9 cellular contexts compared by ENCODE assay signal in genomic region chr19:48364564-48365363, GRCh38. TPM values are rescaled to one million over a fixed set of nuclear protein-coding genes. Genes with fewer than 3 reads are reported as not detected.
A peak's percentile ranks its signal among the peaks of the same experiment; 100 is the strongest.
DNase-seq lines count a peak whose midpoint lies in the region; ATAC-seq and TF ChIP-seq lines count a peak whose summit lies in the region.
"Had no signal": no experiment of that assay in that cellular context is flagged by ENCODE, and none has a peak within 500 bp of the region (broad histone marks: within the 10 kb centered on the region; RNA-seq: fewer than 3 reads in every experiment).

No MANE protein-coding gene starts in this region.

- H3K4me3 Mint-ChIP-seq in CD4-positive, alpha-beta memory T cell: peak overlapping the region; percentile 48 to 96 (median 94)

- peaks cover 4 to 14% (median 5%) of the 10 kb centered on the region in 4 donors for H3K4me1 Mint-ChIP-seq in CD4-positive, alpha-beta memory T cell

- no peaks in the 10 kb centered on the region for H3K9me3 ChIP-seq in CD4-positive, alpha-beta memory T cell (ENCODE audit: control insufficient read depth in 1 of 2, low read length in 2 of 2)
- H3K9me3 ChIP-seq in OCI-LY3 (ENCODE audit: insufficient read depth, low read length): no peaks in the 10 kb centered on the region
- H3K9me3 ChIP-seq in endocrine pancreas (ENCODE audit: control insufficient read depth, low read length): no peaks in the 10 kb centered on the region
- H3K9me3 ChIP-seq in parathyroid adenoma (ENCODE audit: control insufficient read depth, low read length): no peaks in the 10 kb centered on the region

- no peak for DNase-seq in CD4-positive, alpha-beta memory T cell
- DNase-seq in NCI-H1092 (lab: John Stamatoyannopoulos, UW) (no peak), anterior cingulate cortex (lab: John Stamatoyannopoulos, UW) (no peak), Ammon's horn (ENCODE audit: low spot score) (no peak)

- peaks cover 4 to 5% of the 10 kb centered on the region in 2 donors for H3K36me3 Mint-ChIP-seq in CD4-positive, alpha-beta memory T cell

- H3K9me3 Mint-ChIP-seq in CD4-positive, alpha-beta memory T cell: no peaks in the 10 kb centered on the region

- TF ChIP-seq CTCF in OCI-LY3 (IDR thresholded peaks at IDR 0.05; ENCODE audit: low read depth, low read length) (no peak), parathyroid adenoma (IDR thresholded peaks at IDR 0.05) (no peak)

- peak overlapping the region; percentile 54 for H2AFZ ChIP-seq in OCI-LY3 (ENCODE audit: low read depth, low read length)
- H2AFZ ChIP-seq in parathyroid adenoma: peak overlapping the region; percentile 57

- no peaks in the 10 kb centered on the region for H3K27me3 ChIP-seq in CD4-positive, alpha-beta memory T cell (ENCODE audit: insufficient read depth, low read length)
- H3K27me3 ChIP-seq in OCI-LY3 (ENCODE audit: low read depth, low read length) (no peaks in the 10 kb centered on the region), endocrine pancreas (ENCODE audit: control insufficient read depth, insufficient read depth, low read length) (no peaks in the 10 kb centered on the region), parathyroid adenoma (ENCODE audit: control insufficient read depth, insufficient read depth, low read length) (no peaks in the 10 kb centered on the region)

- H3K79me2 ChIP-seq in OCI-LY3 (ENCODE audit: low read length) (no peaks in the 10 kb centered on the region), parathyroid adenoma (no peaks in the 10 kb centered on the region)

- intact Hi-C loops in CD4-positive, alpha-beta memory T cell (cut with micrococcal nuclease): loop anchor here (1.0 to 10.0 kb wide), 6 partner anchors 26 to 1510 kb away; partner anchors contain the start of genes AP2S1, DBP, GRWD1 and KDELR1

- CTCF ChIA-PET in CD4-positive, alpha-beta memory T cell (lab: Charles Lee; ENCODE audit: partially characterized antibody): interaction anchor here (0.9 to 2.4 kb wide), 9 partner anchors 10 to 50 kb away, joined by 3 to 21 read pairs (median 5); partner anchors contain the start of genes EMP3 and KDELR1

- H4K20me1 ChIP-seq in OCI-LY3 (ENCODE audit: insufficient read depth, low read length): no peaks in the 10 kb centered on the region

- ATAC-seq in GM21447 (IDR thresholded peaks at IDR 0.05; ENCODE audit: unreplicated experiment): no peak

- peak overlapping the region; percentile 87 to 98 (median 92) for H3K27ac Mint-ChIP-seq in CD4-positive, alpha-beta memory T cell

- no peaks in the 10 kb centered on the region for H3K36me3 ChIP-seq in CD4-positive, alpha-beta memory T cell (ENCODE audit: insufficient read depth, low read length)
- H3K36me3 ChIP-seq in OCI-LY3 (replicated peaks; ENCODE audit: low read depth, low read length): peaks cover 4% of the 10 kb centered on the region
- H3K36me3 ChIP-seq in endocrine pancreas (ENCODE audit: control insufficient read depth, insufficient read depth, low read length): no peaks in the 10 kb centered on the region
- H3K36me3 ChIP-seq in parathyroid adenoma (ENCODE audit: control insufficient read depth, insufficient read depth, low read length): no peaks in the 10 kb centered on the region

- peaks cover 17% of the 10 kb centered on the region for H3K4me1 ChIP-seq in CD4-positive, alpha-beta memory T cell (ENCODE audit: insufficient read depth, low read length)
- H3K4me1 ChIP-seq in OCI-LY3 (ENCODE audit: low read length) (peaks cover 13% of the 10 kb centered on the region), endocrine pancreas (ENCODE audit: control insufficient read depth, insufficient read depth, low read length) (no peaks in the 10 kb centered on the region), parathyroid adenoma (peaks cover 10% of the 10 kb centered on the region)

- H3K27ac ChIP-seq in CD4-positive, alpha-beta memory T cell (ENCODE audit: low read depth, low read length): peak overlapping the region; percentile 63
- H3K27ac ChIP-seq in OCI-LY3 (ENCODE audit: low read length) (peak overlapping the region; percentile 85), parathyroid adenoma (peak overlapping the region; percentile 93)

- peak overlapping the region; percentile 73 to 93 for H3K4me3 ChIP-seq in CD4-positive, alpha-beta memory T cell (ENCODE audit: low read length in 2 of 2)
- H3K4me3 ChIP-seq in OCI-LY3 (ENCODE audit: low read length): peak overlapping the region; percentile 84
- H3K4me3 ChIP-seq in endocrine pancreas (ENCODE audit: control insufficient read depth, insufficient read depth, low read length): peak overlapping the region; percentile 31
- H3K4me3 ChIP-seq in parathyroid adenoma (ENCODE audit: low read depth, low read length): peak overlapping the region; percentile 61

- POLR2A ChIA-PET in CD4-positive, alpha-beta memory T cell (lab: Charles Lee; ENCODE audit: partially characterized antibody): interaction anchor here (0.8 to 3.4 kb wide), 18 partner anchors 8 to 281 kb away, joined by 3 to 65 read pairs (median 4); partner anchors contain the start of genes CA11, CARD8, DBP and EMP3

- H3K4me2 ChIP-seq in OCI-LY3 (ENCODE audit: low read length) (peak overlapping the region; percentile 98), parathyroid adenoma (ENCODE audit: low read length) (peak overlapping the region; percentile 75)

- no peaks in the 10 kb centered on the region for H3K27me3 Mint-ChIP-seq in CD4-positive, alpha-beta memory T cell

- H3K9ac ChIP-seq in OCI-LY3 (ENCODE audit: low read length): peak overlapping the region; percentile 98
- peak overlapping the region; percentile 73 for H3K9ac ChIP-seq in endocrine pancreas (ENCODE audit: control insufficient read depth, insufficient read depth, low read length)
- H3K9ac ChIP-seq in parathyroid adenoma: no peak overlapping the region

RNA-seq across cellular contexts. Expression of gene SYNGR4, which starts 0.6 kb away (rescaled TPM):
- total RNA-seq in CD4-positive, alpha-beta memory T cell: not detected
- polyA plus RNA-seq in CD4-positive, alpha-beta memory T cell: not detected
- total RNA-seq: RPMI7951 had no signal

RNA-seq across cellular contexts. Expression of gene TMEM143, which starts 1.0 kb away (rescaled TPM):
- total RNA-seq in CD4-positive, alpha-beta memory T cell: 10 to 100 TPM; 27.6 to 31.8 TPM
- polyA plus RNA-seq in CD4-positive, alpha-beta memory T cell: 1 to 10 TPM; 3.8 to 8.2 TPM

RNA-seq across cellular contexts. Expression of gene KDELR1, which starts 26.6 kb away (rescaled TPM):
- 10 to 100 TPM; 58.8 to 63.2 TPM for total RNA-seq in CD4-positive, alpha-beta memory T cell
- 10 to 100 TPM; 17.7 to 28.8 TPM for polyA plus RNA-seq in CD4-positive, alpha-beta memory T cell

RNA-seq across cellular contexts. Expression of gene GRIN2D, which starts 28.7 kb away (rescaled TPM):
- under 1 TPM; 0.14 to 0.17 TPM for total RNA-seq in CD4-positive, alpha-beta memory T cell
- not detected for polyA plus RNA-seq in CD4-positive, alpha-beta memory T cell

RNA-seq across cellular contexts. Expression of gene EMP3, which starts 39.4 kb away (rescaled TPM):
- 100 to 1,000 TPM; 293 to 294 TPM for total RNA-seq in CD4-positive, alpha-beta memory T cell
- 1,000 to 10,000 TPM; 1,097 to 1,108 TPM for polyA plus RNA-seq in CD4-positive, alpha-beta memory T cell

Comparison
In these comparisons a context has a peak if more than half of its experiments do, and no peak if none do; other contexts are left out.
1. H3K4me3 ChIP-seq: peak in every context shown above with its lines; median percentile 84 in OCI-LY3; 83 in CD4-positive, alpha-beta memory T cell; 61 in parathyroid adenoma; 31 in endocrine pancreas.